Comparison of ENCODE assay signal across 15 cellular contexts in genomic region chr12:55815473-55815872, GRCh38. TPM values are rescaled to one million over a fixed set of nuclear protein-coding genes. Genes with fewer than 3 reads are reported as not detected.
DNase-seq lines count a peak whose midpoint lies in the region; ATAC-seq and TF ChIP-seq lines count a peak whose summit lies in the region.
"Had no signal": no experiment of that assay in that cellular context is flagged by ENCODE, and none has a peak within 500 bp of the region (broad histone marks: within the 10 kb centered on the region; RNA-seq: fewer than 3 reads in every experiment).

No MANE protein-coding gene starts in this region.

- DNase-seq in activated T-cell treated with anti-CD3 and anti-CD28 coated beads, Interleukin-2, amount 50 U/mL, for 24 hours, result no peak
- DNase-seq in activated T-cell treated with anti-CD3 and anti-CD28 coated beads, Interleukin-2, amount 50 U/mL, for 1 hour, result no peak
- no peak for DNase-seq in NT2/D1 (ENCODE audit: low read depth, low spot score)
- no peak for DNase-seq in epithelial cell of esophagus (ENCODE audit: low read depth)
- no peak for DNase-seq in osteocyte (ENCODE audit: extremely low spot score, unreplicated experiment)
- DNase-seq in HK-2 (ENCODE audit: unreplicated experiment), result no peak
- DNase-seq in MG63, result no peak
- DNase-seq: ACHN, DMS53, immature natural killer cell, NCI-H1048, NCI-H446, spleen, upper lobe of right lung had no signal

- no peaks in the 10 kb centered on the region for H3K27me3 Mint-ChIP-seq in activated T-cell treated with anti-CD3 and anti-CD28 coated beads, Interleukin-2, amount 50 U/mL, for 24 hours
- H3K27me3 Mint-ChIP-seq in osteocyte (ENCODE audit: unreplicated experiment), result no peaks in the 10 kb centered on the region

- no peaks in the 10 kb centered on the region for H3K27me3 ChIP-seq in NT2/D1 (ENCODE audit: insufficient read depth, insufficient read length)
- no peaks in the 10 kb centered on the region for H3K27me3 ChIP-seq in MG63
- H3K27me3 ChIP-seq: spleen, upper lobe of right lung had no signal

- H3K4me1 Mint-ChIP-seq in activated T-cell treated with anti-CD3 and anti-CD28 coated beads, Interleukin-2, amount 50 U/mL, for 24 hours (ENCODE audit: low read depth), result peaks cover 60% of the 10 kb centered on the region
- H3K4me1 Mint-ChIP-seq in osteocyte (ENCODE audit: unreplicated experiment), result peaks cover 46% of the 10 kb centered on the region

- H3K9ac ChIP-seq in NT2/D1 (ENCODE audit: insufficient read length, low read depth), result no peak overlapping the region

- TF ChIP-seq CTCF in epithelial cell of esophagus (IDR thresholded peaks at IDR 0.05; ENCODE audit: insufficient read depth, low read depth, low read length, missing control alignments) (no peak), osteocyte (IDR thresholded peaks at IDR 0.05) (no peak)

- peak overlapping the region; percentile 91 for H3K4me3 ChIP-seq in NT2/D1 (ENCODE audit: insufficient read length, low read depth)
- H3K4me3 ChIP-seq in epithelial cell of esophagus (ENCODE audit: low read length), result peak overlapping the region; percentile 95
- H3K4me3 ChIP-seq in MG63, result no peak overlapping the region

- no peaks in the 10 kb centered on the region for H3K9me3 Mint-ChIP-seq in activated T-cell treated with anti-CD3 and anti-CD28 coated beads, Interleukin-2, amount 50 U/mL, for 24 hours
- H3K9me3 Mint-ChIP-seq in osteocyte (ENCODE audit: unreplicated experiment), result no peaks in the 10 kb centered on the region
- H3K9me3 Mint-ChIP-seq: immature natural killer cell had no signal

- peak overlapping the region; percentile 30 for H3K4me3 Mint-ChIP-seq in activated T-cell treated with anti-CD3 and anti-CD28 coated beads, Interleukin-2, amount 50 U/mL, for 24 hours
- peak overlapping the region; percentile 60 for H3K4me3 Mint-ChIP-seq in osteocyte (ENCODE audit: unreplicated experiment)

- H3K9me3 ChIP-seq in NT2/D1 (ENCODE audit: insufficient read depth, low read length) (no peaks in the 10 kb centered on the region), MG63 (no peaks in the 10 kb centered on the region)
- H3K9me3 ChIP-seq: spleen, upper lobe of right lung had no signal

- H3K4me1 ChIP-seq in NT2/D1 (ENCODE audit: insufficient read depth, insufficient read length), result no peaks in the 10 kb centered on the region

- peaks cover 53% of the 10 kb centered on the region for H3K36me3 Mint-ChIP-seq in activated T-cell treated with anti-CD3 and anti-CD28 coated beads, Interleukin-2, amount 50 U/mL, for 24 hours (ENCODE audit: low read depth)
- H3K36me3 Mint-ChIP-seq in osteocyte (ENCODE audit: unreplicated experiment), result peaks cover 12% of the 10 kb centered on the region

- H3K36me3 ChIP-seq in NT2/D1 (ENCODE audit: insufficient read depth, insufficient read length, low read length), result peaks cover 65% of the 10 kb centered on the region
- peaks cover 66% of the 10 kb centered on the region for H3K36me3 ChIP-seq in MG63

- no peak for ATAC-seq in GM18519 (IDR thresholded peaks at IDR 0.05; ENCODE audit: low FRiP score, unreplicated experiment)
- ATAC-seq: upper lobe of right lung had no signal

- no peak overlapping the region for H3K27ac Mint-ChIP-seq in activated T-cell treated with anti-CD3 and anti-CD28 coated beads, Interleukin-2, amount 50 U/mL, for 24 hours
- no peak overlapping the region for H3K27ac Mint-ChIP-seq in osteocyte (ENCODE audit: unreplicated experiment)

RNA-seq across cellular contexts. Expression of gene SARNP, which starts 2.1 kb away (rescaled TPM):
- 55.6 and 56.1 TPM in 2 replicates for total RNA-seq in osteocyte
- 142 and 228 TPM in 2 replicates for total RNA-seq in MG63 (2014; rRNA removed; shearing (Covaris generic); ENCODE audit: low replicate concordance)

RNA-seq across cellular contexts. Expression of gene ORMDL2, which starts 2.4 kb away (rescaled TPM):
- total RNA-seq in osteocyte, result 26.0 TPM in 2 replicates
- 8.0 and 12.0 TPM in 2 replicates for total RNA-seq in MG63 (2014; rRNA removed; shearing (Covaris generic); ENCODE audit: low replicate concordance)

RNA-seq across cellular contexts. Expression of gene DNAJC14, which starts 13.9 kb away (rescaled TPM):
- 44.3 and 46.8 TPM in 2 replicates for total RNA-seq in osteocyte
- total RNA-seq in MG63 (2014; rRNA removed; shearing (Covaris generic); ENCODE audit: low replicate concordance), result 46.6 and 49.9 TPM in 2 replicates

RNA-seq across cellular contexts. Expression of gene MMP19, which starts 27.3 kb away (rescaled TPM):
- total RNA-seq in osteocyte, result 14.3 and 15.1 TPM in 2 replicates
- not detected in 2 replicates for total RNA-seq in MG63 (2014; rRNA removed; shearing (Covaris generic); ENCODE audit: low replicate concordance)
